In genomic region chr5:174990909-174991308, GRCh38 we compare ENCODE assay signal across 1 cellular context.
A peak's percentile ranks its signal among the peaks of the same experiment; 100 is the strongest.
TF ChIP-seq lines count a peak whose summit lies in the region.

No MANE protein-coding gene starts in this region.

TF ChIP-seq in WTC11, 78 proteins besides CTCF, POLR2A, EP300 and RAD21 (continued from another document):
- TF ChIP-seq NFYB (CRISPR knock-in tag; conservative IDR thresholded peaks at IDR 0.05; ENCODE audit: low read depth): 0 out of 2 replicates have a peak, but pooled peaks have one; percentile 26
- TF ChIP-seq ZNF512 (CRISPR knock-in tag; IDR thresholded peaks at IDR 0.05; ENCODE audit: borderline replicate concordance): no peak
- no peak for TF ChIP-seq CDX4 (CRISPR knock-in tag; IDR thresholded peaks at IDR 0.05; ENCODE audit: borderline replicate concordance)
